1 cellular context compared by ENCODE assay signal in genomic region chr9:69805962-69806633, GRCh38.
A peak's percentile ranks its signal among the peaks of the same experiment; 100 is the strongest.
TF ChIP-seq lines count a peak whose summit lies in the region.

No MANE protein-coding gene starts in this region.

TF ChIP-seq in K562, 482 proteins besides CTCF, POLR2A, EP300 and RAD21:
- TF ChIP-seq ZNF175 (CRISPR knock-in tag; IDR thresholded peaks at IDR 0.05; ENCODE audit: low read depth) (no peak), MBD2 (IDR thresholded peaks at IDR 0.05; ENCODE audit: borderline replicate concordance, low read depth) (no peak), TRIM25 (IDR thresholded peaks at IDR 0.05; ENCODE audit: borderline replicate concordance) (no peak), ZNF197 (CRISPR knock-in tag; IDR thresholded peaks at IDR 0.05; ENCODE audit: low read depth) (no peak), RBM25 (IDR thresholded peaks at IDR 0.05; ENCODE audit: low read depth, low read length, severe bottlenecking) (no peak), ZNF830 (CRISPR knock-in tag; IDR thresholded peaks at IDR 0.05) (no peak), PTBP1 (IDR thresholded peaks at IDR 0.05; ENCODE audit: low read depth, low read length) (no peak), DLX4 (CRISPR knock-in tag; IDR thresholded peaks at IDR 0.05) (no peak), PKNOX1 (IDR thresholded peaks at IDR 0.05) (peak; percentile 77), CREBBP (IDR thresholded peaks at IDR 0.05; ENCODE audit: low read depth, low read length) (no peak), ZNF695 (CRISPR knock-in tag; IDR thresholded peaks at IDR 0.05) (no peak), CBFA2T2 (conservative IDR thresholded peaks at IDR 0.05) (no peak), MEF2A (IDR thresholded peaks at IDR 0.05; ENCODE audit: control insufficient read depth, low read depth, low read length) (peak; percentile 75; the same call in 1 of the 2 replicates), ZNF277 (CRISPR knock-in tag; IDR thresholded peaks at IDR 0.05; ENCODE audit: borderline replicate concordance) (no peak), TBP (optimal IDR thresholded peaks at IDR 0.05; ENCODE audit: low read depth, low read length) (peak; percentile 48), ZNF280B (CRISPR knock-in tag; IDR thresholded peaks at IDR 0.05) (no peak), SRSF3 (IDR thresholded peaks at IDR 0.05; ENCODE audit: insufficient read depth, low read length) (no peak), TRIM28 (IDR thresholded peaks at IDR 0.05) (no peak), RBM17 (IDR thresholded peaks at IDR 0.05; ENCODE audit: borderline replicate concordance, low read depth, low read length) (no peak), CXXC5 (CRISPR knock-in tag; IDR thresholded peaks at IDR 0.05) (no peak), NFXL1 (CRISPR knock-in tag; IDR thresholded peaks at IDR 0.05) (no peak), SETDB1 (IDR thresholded peaks at IDR 0.05; ENCODE audit: low read length) (no peak), ZBED1 (IDR thresholded peaks at IDR 0.05) (no peak), ZNF586 (CRISPR knock-in tag; conservative IDR thresholded peaks at IDR 0.05) (no peak), L3MBTL2 (IDR thresholded peaks at IDR 0.05) (no peak), PBX2 (CRISPR knock-in tag; IDR thresholded peaks at IDR 0.05; ENCODE audit: low read depth) (no peak), PBX2 (tag; conservative IDR thresholded peaks at IDR 0.05; ENCODE audit: low read depth) (peak; percentile 70; the same call in 1 of the 2 replicates), HDAC6 (IDR thresholded peaks at IDR 0.05; ENCODE audit: low read depth, low read length) (no peak), ZNF347 (CRISPR knock-in tag; IDR thresholded peaks at IDR 0.05; ENCODE audit: low read depth) (no peak), KLF10 (CRISPR knock-in tag; IDR thresholded peaks at IDR 0.05) (no peak), VEZF1 (CRISPR knock-in tag; IDR thresholded peaks at IDR 0.05) (no peak), MEIS2 (IDR thresholded peaks at IDR 0.05; ENCODE audit: partially characterized antibody) (peak; percentile 81), ILF3 (IDR thresholded peaks at IDR 0.05; ENCODE audit: borderline replicate concordance) (no peak), PHF21A (IDR thresholded peaks at IDR 0.05; ENCODE audit: borderline replicate concordance, low read depth) (no peak), FOXA3 (CRISPR knock-in tag; conservative IDR thresholded peaks at IDR 0.05 in 1 of 2, IDR thresholded peaks at IDR 0.05 in 1 of 2) (no peak)
